ENCODE assay signal across 8 cellular contexts in the genomic region with DNA sequence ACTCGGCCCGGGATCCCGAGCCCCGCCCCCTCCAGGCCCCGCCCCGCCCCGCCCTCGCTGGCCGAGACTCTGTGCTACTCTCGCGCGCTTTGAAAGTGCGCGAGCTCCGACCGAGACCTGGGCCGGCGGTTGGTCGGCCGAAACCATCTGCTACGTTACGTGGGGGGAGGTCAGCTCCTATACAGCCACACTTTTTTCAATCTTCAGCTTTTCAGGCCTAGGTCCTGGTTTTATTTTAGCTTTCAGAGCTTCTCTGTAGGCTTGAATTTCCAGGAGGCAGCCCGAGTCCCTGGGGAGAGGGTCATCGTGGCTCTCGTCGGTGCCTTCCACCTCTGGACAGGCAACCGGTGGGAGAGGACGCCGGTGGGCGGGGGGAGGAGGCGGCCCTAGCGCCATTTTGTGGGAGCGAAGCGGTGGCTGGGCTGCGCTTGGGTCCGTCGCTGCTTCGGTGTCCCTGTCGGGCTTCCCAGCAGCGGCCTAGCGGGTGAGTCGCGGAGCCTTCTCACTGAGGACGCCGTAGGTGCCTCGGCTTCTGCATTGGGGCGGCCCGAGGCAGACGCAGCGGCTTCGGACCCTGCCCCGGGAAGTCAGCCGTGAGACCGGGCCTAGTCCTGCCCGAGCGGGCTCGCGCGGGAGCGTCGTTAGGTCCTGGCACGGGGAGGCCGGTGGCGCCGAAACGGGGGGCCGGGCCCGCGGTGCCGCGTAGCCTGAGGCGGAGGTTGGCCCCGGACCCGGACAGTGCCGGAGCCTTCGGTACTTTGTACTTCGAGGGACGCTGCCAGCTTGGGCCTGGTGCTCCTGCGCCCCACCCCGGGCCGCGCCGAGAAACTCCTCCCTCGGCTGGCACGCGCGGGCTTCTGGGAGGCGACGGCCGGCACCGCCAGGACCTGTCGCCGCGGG. TPM values are rescaled to one million over a fixed set of nuclear protein-coding genes. Genes with fewer than 3 reads are reported as not detected.
A peak's percentile ranks its signal among the peaks of the same experiment; 100 is the strongest.
DNase-seq lines count a peak whose midpoint lies in the region; ATAC-seq, FAIRE-seq and TF ChIP-seq lines count a peak whose summit lies in the region.

A gene (plus strand): TSS at position 395 of the 900 bp plus-strand sequence. CDS start 1,074 bp downstream, outside the sequence.

- peaks cover 38% of the 10 kb centered on the region for H3K79me2 ChIP-seq in SU-DHL-6 (ENCODE audit: insufficient read depth, low read length)

- peak within 1 kb of the TSS; percentile 97 for H3K9ac ChIP-seq in SU-DHL-6 (ENCODE audit: low read length)

- peak within 1 kb of the TSS; percentile 73 for H3K4me2 ChIP-seq in SU-DHL-6 (ENCODE audit: low read depth, low read length, poor library complexity, severe bottlenecking)

- peaks cover 15% of the 10 kb centered on the region for H4K20me1 ChIP-seq in SU-DHL-6 (ENCODE audit: low read depth, low read length)

- no peaks in the 10 kb centered on the region for H3K9me3 Mint-ChIP-seq in activated naive CD8-positive, alpha-beta T cell treated with anti-CD3 and anti-CD28 coated beads, Interleukin-2, amount 10 ng/mL, durations not matched to agents 7 days and 5 days

- H3K27ac ChIP-seq in SU-DHL-6 (ENCODE audit: low read depth, low read length), result peak within 1 kb of the TSS; percentile 71
- H3K27ac ChIP-seq in pancreas, result peak within 1 kb of the TSS; percentile 94 to 97 (median 96)
- H3K27ac ChIP-seq in thyroid gland, result peak within 1 kb of the TSS; percentile 92 to 95 (median 92)

- H3K36me3 ChIP-seq in SU-DHL-6 (ENCODE audit: low read length), result peaks cover 21% of the 10 kb centered on the region
- H3K36me3 ChIP-seq in pancreas, result peaks cover 0 to 41% (median 11%) of the 10 kb centered on the region in 3 donors
- peaks cover 37 to 38% of the 10 kb centered on the region in 2 donors for H3K36me3 ChIP-seq in thyroid gland

- no peaks in the 10 kb centered on the region for H3F3A ChIP-seq in SU-DHL-6 (ENCODE audit: insufficient read depth)

- peak within 1 kb of the TSS; percentile 99 for H3K27ac Mint-ChIP-seq in activated naive CD8-positive, alpha-beta T cell treated with anti-CD3 and anti-CD28 coated beads, Interleukin-2, amount 10 ng/mL, durations not matched to agents 7 days and 5 days

- intact Hi-C loops in Right ventricle myocardium inferior (cut with DNase I) (loop anchor here (5.0 kb wide), 1 partner anchor 515 kb away; no protein-coding TSS in a partner anchor), pancreas (cut with DNase I) (no loop called here), thyroid gland (cut with DNase I) (no loop called here)

- no peaks in the 10 kb centered on the region for H3K27me3 Mint-ChIP-seq in activated naive CD8-positive, alpha-beta T cell treated with anti-CD3 and anti-CD28 coated beads, Interleukin-2, amount 10 ng/mL, durations not matched to agents 7 days and 5 days

- POLR2A ChIA-PET in activated naive CD8-positive, alpha-beta T cell treated with anti-CD3 and anti-CD28 coated beads, Interleukin-2, amount 10 ng/mL, durations not matched to agents 7 days and 5 days (lab: Charles Lee), result interaction anchor here (0.6 to 1.9 kb wide), 16 partner anchors 9 to 895 kb away, joined by 3 to 8 read pairs (median 3); a partner anchor contains a TSS

- H3K4me1 ChIP-seq in pancreas (peaks cover 14 to 22% (median 18%) of the 10 kb centered on the region in 3 donors), thyroid gland (peaks cover 20% of the 10 kb centered on the region in 2 donors)

- H3K27me3 ChIP-seq in SU-DHL-6 (ENCODE audit: low read length) (no peaks in the 10 kb centered on the region), pancreas (no peaks in the 10 kb centered on the region), thyroid gland (no peaks in the 10 kb centered on the region)

- no peaks in the 10 kb centered on the region for H3K9me3 ChIP-seq in SU-DHL-6 (ENCODE audit: insufficient read depth, low read length)
- no peaks in the 10 kb centered on the region for H3K9me3 ChIP-seq in pancreas
- H3K9me3 ChIP-seq in thyroid gland, result no peaks in the 10 kb centered on the region

- DNase-seq in GM12865 (ENCODE audit: low read depth) (peak; percentile 94), NCI-H1105 treated with DMSO at 0.1 percent for 48 hours (lab: John Stamatoyannopoulos, UW) (peak; percentile 93), Right ventricle myocardium inferior (ENCODE audit: missing footprints) (peak; percentile 94), pancreas (peak; percentile 89 to 95 (median 91)), thyroid gland (peak; percentile 87 to 88)
- DNase-seq in activated naive CD8-positive, alpha-beta T cell treated with anti-CD3 and anti-CD28 coated beads, Interleukin-2, amount 10 ng/mL, durations not matched to agents 7 days and 5 days, result peak; percentile 93

- H3K9me2 ChIP-seq in SU-DHL-6 (replicated peaks; ENCODE audit: insufficient read depth, low read length), result no peaks in the 10 kb centered on the region

- FAIRE-seq in pancreas (lab: Jason Lieb, UNC), result no peak

- peaks cover 19% of the 10 kb centered on the region for H3K36me3 Mint-ChIP-seq in activated naive CD8-positive, alpha-beta T cell treated with anti-CD3 and anti-CD28 coated beads, Interleukin-2, amount 10 ng/mL, durations not matched to agents 7 days and 5 days

- TF ChIP-seq CTCF in GM12865 (IDR thresholded peaks at IDR 0.05; ENCODE audit: insufficient read depth, low read depth, low read length, missing control alignments) (no peak), SU-DHL-6 (IDR thresholded peaks at IDR 0.05; ENCODE audit: insufficient read depth, low read length, poor library complexity, severe bottlenecking) (no peak), pancreas (IDR thresholded peaks at IDR 0.05) (no peak), thyroid gland (IDR thresholded peaks at IDR 0.05) (peak in 2 of 6 experiments; percentile 2 to 9)

- whole genome bisulfite sequencing in pancreas, 2 donors, result 0% methylated on average over 87 to 94 of the region's 94 CpGs
- 0 to 1% methylated on average over 26 to 39 of the region's 94 CpGs for WGBS in thyroid gland, 2 donors

- TF ChIP-seq POLR2A in thyroid gland (IDR thresholded peaks at IDR 0.05), result peak; percentile 94 to 95

- peaks cover 17% of the 10 kb centered on the region for H3K4me1 Mint-ChIP-seq in activated naive CD8-positive, alpha-beta T cell treated with anti-CD3 and anti-CD28 coated beads, Interleukin-2, amount 10 ng/mL, durations not matched to agents 7 days and 5 days

- H3K4me3 Mint-ChIP-seq in activated naive CD8-positive, alpha-beta T cell treated with anti-CD3 and anti-CD28 coated beads, Interleukin-2, amount 10 ng/mL, durations not matched to agents 7 days and 5 days, result peak within 1 kb of the TSS; percentile 91

- ATAC-seq in HG02678 (IDR thresholded peaks at IDR 0.05; ENCODE audit: unreplicated experiment) (peak; percentile 86), Right ventricle myocardium inferior (peak; percentile 96), pancreas (peak; percentile 93 to 97 (median 94))
- peak; percentile 82 for ATAC-seq in activated naive CD8-positive, alpha-beta T cell treated with anti-CD3 and anti-CD28 coated beads, Interleukin-2, amount 10 ng/mL, durations not matched to agents 7 days and 5 days (ENCODE audit: low read depth)

- H3K4me3 ChIP-seq in GM12865 (ENCODE audit: low read depth, low read length) (peak within 1 kb of the TSS; percentile 95), SU-DHL-6 (ENCODE audit: insufficient read depth, low read length, poor library complexity, severe bottlenecking) (peak within 1 kb of the TSS; percentile 98), pancreas (peak within 1 kb of the TSS; percentile 93 to 100 (median 99)), thyroid gland (replicated peaks in 1 of 3) (peak within 1 kb of the TSS; percentile 85 to 100 (median 85))

- H2AFZ ChIP-seq in SU-DHL-6 (ENCODE audit: low read depth, low read length, severe bottlenecking), result peak within 1 kb of the TSS; percentile 87

RNA-seq across cellular contexts. Expression of the gene that starts here (rescaled TPM):
- 100 to 1,000 TPM; 166 to 174 TPM for total RNA-seq in activated naive CD8-positive, alpha-beta T cell treated with anti-CD3 and anti-CD28 coated beads, Interleukin-2, amount 10 ng/mL, durations not matched to agents 7 days and 5 days
- total RNA-seq in Right ventricle myocardium inferior (107 TPM), pancreas (10 to 100 TPM; 43.3 to 74.7 (median 53.7) TPM), thyroid gland (100 to 1,000 TPM; 118 to 265 (median 172) TPM)
- 10 to 100 TPM; 47.8 to 84.7 TPM for polyA plus RNA-seq in pancreas

Comparison
In these comparisons a context has a peak if more than half of its experiments do, and no peak if none do; other contexts are left out.
1. Peak in every context shown above with its lines: DNase-seq, ATAC-seq, H3K4me3 ChIP-seq and H3K27ac ChIP-seq.